Comparison of ENCODE assay signal across 14 cellular contexts in genomic region chr1:30982431-30982830, GRCh38.
DNase-seq lines count a peak whose midpoint lies in the region; ATAC-seq, FAIRE-seq and TF ChIP-seq lines count a peak whose summit lies in the region.
"Had no signal": no experiment of that assay in that cellular context is flagged by ENCODE, and none has a peak within 500 bp of the region (broad histone marks: within the 10 kb centered on the region; RNA-seq: fewer than 3 reads in every experiment).

No MANE protein-coding gene starts in this region.

- H3K9me3 ChIP-seq in HepG2 (ENCODE audit: low read length) (no peaks in the 10 kb centered on the region), right lobe of liver (no peaks in the 10 kb centered on the region), K562 (replicated peaks; ENCODE audit: control insufficient read depth, insufficient read depth, low read depth, low read length) (no peaks in the 10 kb centered on the region), upper lobe of left lung (no peaks in the 10 kb centered on the region), body of pancreas (no peaks in the 10 kb centered on the region)

- ATAC-seq in HepG2 (no peak), right lobe of liver (no peak), K562 (no peak), upper lobe of left lung (ENCODE audit: low FRiP score in 2 of 2) (peak in 1 of 2 donors; percentile 26), body of pancreas (no peak)
- ATAC-seq: effector memory CD8-positive, alpha-beta T cell had no signal

- H3K27ac ChIP-seq in HepG2 (ENCODE audit: extremely low read length, insufficient read depth, low read length) (no peak overlapping the region), right lobe of liver (peak overlapping the region in 1 of 3 donors; percentile 19), K562 (ENCODE audit: extremely low read depth, low read depth, low read length) (no peak overlapping the region), upper lobe of left lung (peak overlapping the region; percentile 12 to 47 (median 38)), body of pancreas (peak overlapping the region in 1 of 4 donors; percentile 6)
- H3K27ac ChIP-seq: HL-60 had no signal

- H3K27ac Mint-ChIP-seq in osteocyte (ENCODE audit: unreplicated experiment): peak overlapping the region; percentile 54
- H3K27ac Mint-ChIP-seq: activated T-helper 2 cell treated with anti-CD3 and anti-CD28 coated beads, Interferon-gamma antibody, Interleukin-2, Interleukin-4, amounts not matched to agents 10 μg/mL and 5 μg/mL and 100 μg/mL, durations not matched to agents 14 hours and 24 hours and 36 hours had no signal

- H3K9ac ChIP-seq in HepG2 (ENCODE audit: insufficient read depth, low read depth, low read length) (no peak overlapping the region), K562 (ENCODE audit: insufficient read depth in 1 of 2, low read depth in 2 of 2, low read length in 2 of 2) (no peak overlapping the region)

- no peak for DNase-seq in HepG2 (ENCODE audit: low spot score)
- no peak for DNase-seq in right lobe of liver
- no peak for DNase-seq in K562 (ENCODE audit: extremely low read depth in 1 of 4, low spot score in 3 of 4)
- DNase-seq in osteocyte (ENCODE audit: extremely low spot score, unreplicated experiment): no peak
- no peak for DNase-seq in upper lobe of left lung
- no peak for DNase-seq in body of pancreas
- DNase-seq in NCI-H2227 treated with DMSO at 0.1 percent for 48 hours (lab: John Stamatoyannopoulos, UW): no peak
- DNase-seq in activated CD4-positive, CD25-positive, alpha-beta regulatory T cell treated with anti-CD3 and anti-CD28 coated beads, Interleukin-2, amount 50 U/mL, for 72 hours: no peak
- DNase-seq: effector memory CD8-positive, alpha-beta T cell; NCI-H2029; NCI-H510A had no signal

- no peak overlapping the region for H3K4me2 ChIP-seq in HepG2 (ENCODE audit: low read depth, low read length)
- H3K4me2 ChIP-seq in K562 (ENCODE audit: insufficient read depth, low read length): no peak overlapping the region

- H3K79me2 ChIP-seq in HepG2 (ENCODE audit: insufficient read depth, low read length) (peaks cover 77% of the 10 kb centered on the region), K562 (ENCODE audit: control insufficient read depth, insufficient read depth, low read length) (peaks cover 77% of the 10 kb centered on the region)

- TF ChIP-seq POLR2A in HepG2 (IDR thresholded peaks at IDR 0.05; ENCODE audit: insufficient read depth in 1 of 2, low read depth in 2 of 2, low read length in 2 of 2): no peak
- TF ChIP-seq POLR2A in right lobe of liver (IDR thresholded peaks at IDR 0.05): no peak
- TF ChIP-seq POLR2A in K562 (conservative IDR thresholded peaks at IDR 0.05): no peak
- no peak for TF ChIP-seq POLR2A in upper lobe of left lung (IDR thresholded peaks at IDR 0.05)
- no peak for TF ChIP-seq POLR2A in body of pancreas (IDR thresholded peaks at IDR 0.05)

- BruUV-seq in HepG2 (replicated peaks; lab: Mats Ljungman, UMichigan): no TSS peak
- no TSS peak for BruUV-seq in K562 (replicated peaks; lab: Mats Ljungman, UMichigan)

- no peaks in the 10 kb centered on the region for H3K9me3 Mint-ChIP-seq in osteocyte (ENCODE audit: unreplicated experiment)
- H3K9me3 Mint-ChIP-seq: activated T-helper 2 cell treated with anti-CD3 and anti-CD28 coated beads, Interferon-gamma antibody, Interleukin-2, Interleukin-4, amounts not matched to agents 10 μg/mL and 5 μg/mL and 100 μg/mL, durations not matched to agents 14 hours and 24 hours and 36 hours; effector memory CD8-positive, alpha-beta T cell had no signal

- TF ChIP-seq CTCF in HepG2 (CRISPR knock-in tag; IDR thresholded peaks at IDR 0.05) (no peak), right lobe of liver (IDR thresholded peaks at IDR 0.05) (no peak), K562 (IDR thresholded peaks at IDR 0.05 in 2 of 3, conservative IDR thresholded peaks at IDR 0.05 in 1 of 3; ENCODE audit: insufficient read depth in 2 of 3, low read depth in 1 of 3, low read length in 3 of 3) (no peak), osteocyte (IDR thresholded peaks at IDR 0.05) (no peak), upper lobe of left lung (IDR thresholded peaks at IDR 0.05) (no peak), body of pancreas (IDR thresholded peaks at IDR 0.05) (no peak)

- H3K4me1 ChIP-seq in HepG2 (ENCODE audit: insufficient read depth, low read length): peaks cover 16% of the 10 kb centered on the region
- peaks cover 0 to 42% (median 16%) of the 10 kb centered on the region in 4 donors for H3K4me1 ChIP-seq in right lobe of liver
- peaks cover 3 to 6% of the 10 kb centered on the region in 2 experiments; a peak in 3 of 5 replicates for H3K4me1 ChIP-seq in K562 (replicated peaks in 1 of 2; ENCODE audit: control insufficient read depth in 2 of 2, insufficient read depth in 2 of 2, low read length in 2 of 2)
- peaks cover 21 to 47% (median 28%) of the 10 kb centered on the region in 4 donors for H3K4me1 ChIP-seq in upper lobe of left lung
- H3K4me1 ChIP-seq in body of pancreas: peaks cover 24% of the 10 kb centered on the region

- H2AFZ ChIP-seq in HepG2 (ENCODE audit: low read length) (no peak overlapping the region), K562 (ENCODE audit: low read depth, low read length) (no peak overlapping the region)

- H4K20me1 ChIP-seq in HepG2 (ENCODE audit: insufficient read depth, low read length): peaks cover 78% of the 10 kb centered on the region
- H4K20me1 ChIP-seq in K562 (replicated peaks; ENCODE audit: control insufficient read depth, insufficient read depth, low read length): no peaks in the 10 kb centered on the region; the same call in 1 of the 2 replicates

- no peaks in the 10 kb centered on the region for H3K27me3 Mint-ChIP-seq in osteocyte (ENCODE audit: unreplicated experiment)
- H3K27me3 Mint-ChIP-seq: effector memory CD8-positive, alpha-beta T cell had no signal

- TF ChIP-seq EP300 in HepG2 (IDR thresholded peaks at IDR 0.05; ENCODE audit: low read depth in 2 of 2, low read length in 2 of 2) (no peak), HepG2 (CRISPR knock-in tag; IDR thresholded peaks at IDR 0.05; ENCODE audit: borderline replicate concordance) (no peak), K562 (IDR thresholded peaks at IDR 0.05; ENCODE audit: low read length) (no peak), upper lobe of left lung (IDR thresholded peaks at IDR 0.05) (no peak)

- H3K36me3 ChIP-seq in HepG2 (replicated peaks in 1 of 2; ENCODE audit: control insufficient read depth in 1 of 2, insufficient read depth in 2 of 2, low read length in 2 of 2) (peaks cover 13 to 74% of the 10 kb centered on the region in 2 experiments), right lobe of liver (peaks cover 0 to 34% (median 9%) of the 10 kb centered on the region in 4 donors), K562 (ENCODE audit: control insufficient read depth, insufficient read depth, low read length) (peaks cover 76% of the 10 kb centered on the region), upper lobe of left lung (peaks cover 7 to 30% (median 18%) of the 10 kb centered on the region in 4 donors), body of pancreas (replicated peaks in 1 of 2; ENCODE audit: insufficient read depth in 1 of 2, low read depth in 2 of 2) (peaks cover 0 to 5% of the 10 kb centered on the region in 2 donors)

- in situ Hi-C loops in HepG2 (cut with HindIII; ENCODE audit: extremely low pct_ligation_motif_present, low pct_unique_long_range_greater_than_20kb): no loop called here
- in situ Hi-C loops in K562 (cut with MboI): no loop called here

- no peak overlapping the region for H3K4me3 Mint-ChIP-seq in osteocyte (ENCODE audit: unreplicated experiment)
- H3K4me3 Mint-ChIP-seq: effector memory CD8-positive, alpha-beta T cell had no signal

- peaks cover 4% of the 10 kb centered on the region for H3K9me1 ChIP-seq in K562 (ENCODE audit: control insufficient read depth, insufficient read depth, low read length)

- no peaks in the 10 kb centered on the region for H3K27me3 ChIP-seq in HepG2 (ENCODE audit: control insufficient read depth in 1 of 2, insufficient read depth in 2 of 2, low read length in 2 of 2)
- no peaks in the 10 kb centered on the region for H3K27me3 ChIP-seq in right lobe of liver
- H3K27me3 ChIP-seq in K562 (ENCODE audit: control insufficient read depth in 2 of 2, insufficient read depth in 2 of 2, low read length in 2 of 2): no peaks in the 10 kb centered on the region
- no peaks in the 10 kb centered on the region for H3K27me3 ChIP-seq in upper lobe of left lung
- H3K27me3 ChIP-seq in body of pancreas: no peaks in the 10 kb centered on the region

- CTCF ChIA-PET in HepG2 (lab: Yijun Ruan, JAX; ENCODE audit: low intra/inter-chr PET ratio, low total read pairs) (no interaction called here), K562 (lab: Yijun Ruan, JAX; ENCODE audit: low intra/inter-chr PET ratio) (interaction anchor here (0.7 kb wide), 1 partner anchor 19 kb away, joined by 3 read pairs; no protein-coding TSS in a partner anchor)

- H3K36me3 Mint-ChIP-seq in osteocyte (ENCODE audit: unreplicated experiment): peaks cover 40% of the 10 kb centered on the region

- TF ChIP-seq RAD21 in HepG2 (CRISPR knock-in tag; IDR thresholded peaks at IDR 0.05) (no peak), K562 (CRISPR knock-in tag; conservative IDR thresholded peaks at IDR 0.05 in 1 of 2, IDR thresholded peaks at IDR 0.05 in 1 of 2) (no peak)

- FAIRE-seq in HepG2 (lab: Jason Lieb, UNC): no peak
- no peak for FAIRE-seq in K562 (lab: Jason Lieb, UNC)

- POLR2A ChIA-PET in HepG2 (lab: Yijun Ruan, JAX): no interaction called here
- POLR2A ChIA-PET in K562 (lab: Yijun Ruan, JAX): interaction anchor here (1.2 to 1.3 kb wide), 2 partner anchors 12 to 48 kb away, joined by 4 read pairs; no protein-coding TSS in a partner anchor

- peaks cover 54% of the 10 kb centered on the region for H3K4me1 Mint-ChIP-seq in osteocyte (ENCODE audit: unreplicated experiment)

- intact Hi-C loops in HepG2 (cut with micrococcal nuclease; ENCODE audit: unreplicated experiment): no loop called here
- intact Hi-C loops in right lobe of liver (cut with DNase I): no loop called here
- intact Hi-C loops in K562 (cut with micrococcal nuclease): no loop called here
- intact Hi-C loops in body of pancreas (cut with DNase I): no loop called here

- H3K4me3 ChIP-seq in HepG2 (replicated peaks in 1 of 3; ENCODE audit: insufficient read depth in 1 of 3, low read depth in 2 of 3, low read length in 3 of 3) (no peak overlapping the region), right lobe of liver (no peak overlapping the region), K562 (no peak overlapping the region), upper lobe of left lung (no peak overlapping the region), body of pancreas (no peak overlapping the region)
- H3K4me3 ChIP-seq: lung had no signal

TF ChIP-seq in HepG2, 621 proteins besides CTCF, POLR2A, EP300 and RAD21 (continues in another document):
- TF ChIP-seq RBM22 (optimal IDR thresholded peaks at IDR 0.05; ENCODE audit: low read length): peak; percentile 72

TF ChIP-seq in K562, 482 proteins besides CTCF, POLR2A, EP300 and RAD21:
- no peak for TF ChIP-seq PHTF2 (CRISPR knock-in tag; IDR thresholded peaks at IDR 0.05)
- no peak for TF ChIP-seq MAFF (IDR thresholded peaks at IDR 0.05; ENCODE audit: low read length)
- no peak for TF ChIP-seq IFI16 (CRISPR knock-in tag; IDR thresholded peaks at IDR 0.05)
- peak; percentile 24; the same call in 1 of the 2 replicates for TF ChIP-seq ZNF316 (IDR thresholded peaks at IDR 0.05)
- TF ChIP-seq C11orf30 (IDR thresholded peaks at IDR 0.05; ENCODE audit: low read depth): 0 out of 2 replicates have a peak, but pooled peaks have one; percentile 7
- no peak for TF ChIP-seq ZNF133 (CRISPR knock-in tag; IDR thresholded peaks at IDR 0.05)
TF ChIP-seq in K562: peak in this region for 2.

Comparison
In these comparisons a context has a peak if more than half of its experiments do, and no peak if none do; other contexts are left out.
1. H3K27ac ChIP-seq: peak in upper lobe of left lung (4 of 4); none in HepG2 (single experiment) and K562 (single experiment).
2. Of the 241 proteins assayed by ChIP-seq in both HepG2 and K562: peak only in HepG2: RBM22; only in K562: none; in both: none; in neither: 240.